23 cellular contexts compared by ENCODE assay signal in the genomic region with DNA sequence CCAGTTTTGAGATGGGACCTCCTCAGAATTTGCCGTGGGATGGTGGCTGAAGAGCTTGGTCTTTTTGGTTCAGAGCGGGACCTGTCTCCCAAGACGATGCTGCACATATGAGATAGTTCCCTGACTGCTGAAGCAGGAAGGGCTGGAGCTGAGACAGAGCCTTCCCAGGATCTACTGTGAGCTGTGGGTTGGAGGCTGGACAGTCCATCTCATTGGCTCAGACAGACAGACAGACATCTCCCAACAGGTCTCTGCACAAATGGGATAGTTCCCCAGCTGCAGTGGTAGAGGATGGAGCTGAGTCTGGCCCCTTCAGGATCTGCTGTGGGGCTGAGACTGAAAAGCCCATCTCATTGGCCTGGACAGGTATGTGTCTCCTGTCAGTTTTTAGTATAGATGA.
DNase-seq lines count a peak whose midpoint lies in the region; ATAC-seq, FAIRE-seq and TF ChIP-seq lines count a peak whose summit lies in the region.
"Had no signal": no experiment of that assay in that cellular context is flagged by ENCODE, and none has a peak within 500 bp of the region (broad histone marks: within the 10 kb centered on the region; RNA-seq: fewer than 3 reads in every experiment).

No MANE protein-coding gene starts in this region.

- no peak overlapping the region for H3K9ac ChIP-seq in neuronal stem cell (ENCODE audit: low read depth, low read length, poor library complexity)
- H3K9ac ChIP-seq: BLaER1 had no signal

- H3K27me3 ChIP-seq in bronchial epithelial cell (ENCODE audit: control insufficient read depth, insufficient read depth, low read length) (no peaks in the 10 kb centered on the region), neuronal stem cell (ENCODE audit: control insufficient read depth in 3 of 3, insufficient read depth in 3 of 3, low read depth in 1 of 3, low read length in 3 of 3) (no peaks in the 10 kb centered on the region), upper lobe of right lung (no peaks in the 10 kb centered on the region)
- H3K27me3 ChIP-seq: BE2C, BLaER1 had no signal

- H2BK12ac ChIP-seq in neuronal stem cell (ENCODE audit: low read length), result no peak overlapping the region

- no peak overlapping the region for H2AK5ac ChIP-seq in neuronal stem cell (ENCODE audit: low read depth, low read length)

- no peak for DNase-seq in bronchial epithelial cell (ENCODE audit: low read depth)
- no peak for DNase-seq in neuronal stem cell (ENCODE audit: low spot score)
- no peak for DNase-seq in upper lobe of right lung
- DNase-seq in DMS153 treated with DMSO at 0.1 percent for 48 hours (lab: John Stamatoyannopoulos, UW; ENCODE audit: unreplicated experiment), result no peak
- DNase-seq in stimulated activated CD4-positive, alpha-beta T cell treated with anti-CD3 and anti-CD28 coated beads, Interleukin-4, amount 100 ng/mL, for 24 hours, result no peak
- DNase-seq in ureter (ENCODE audit: low spot score), result no peak
- DNase-seq: 8988T; ACHN; BE2C; C1 segment of cervical spinal cord; CD4-positive, CD25-positive, alpha-beta regulatory T cell; CD8-positive, alpha-beta memory T cell; COR-L47; DMS 273 treated with DMSO at 0.1 percent for 48 hours; DMS153; DMS79 treated with DMSO at 0.1 percent for 48 hours; GF-D8 had no signal

- H3K36me3 ChIP-seq in bronchial epithelial cell (ENCODE audit: control insufficient read depth, insufficient read depth, low read length) (no peaks in the 10 kb centered on the region), neuronal stem cell (replicated peaks in 1 of 2; ENCODE audit: control insufficient read depth in 2 of 2, insufficient read depth in 2 of 2, low read length in 2 of 2) (no peaks in the 10 kb centered on the region), upper lobe of right lung (no peaks in the 10 kb centered on the region)
- H3K36me3 ChIP-seq: BE2C, BLaER1 had no signal

- no peak overlapping the region for H4K91ac ChIP-seq in neuronal stem cell (ENCODE audit: low read depth, low read length, poor library complexity)

- no peak overlapping the region for H2BK15ac ChIP-seq in neuronal stem cell (ENCODE audit: low read length)

- H3K4me1 ChIP-seq in neuronal stem cell (ENCODE audit: control insufficient read depth in 2 of 2, insufficient read depth in 1 of 2, low read depth in 1 of 2, low read length in 2 of 2), result no peaks in the 10 kb centered on the region
- H3K4me1 ChIP-seq in upper lobe of right lung, result no peaks in the 10 kb centered on the region
- H3K4me1 ChIP-seq: BE2C, BLaER1 had no signal

- no peak overlapping the region for H3K18ac ChIP-seq in neuronal stem cell (ENCODE audit: low read length)

- no peak overlapping the region for H3K4ac ChIP-seq in neuronal stem cell (ENCODE audit: low read length)

- FAIRE-seq in bronchial epithelial cell (lab: Jason Lieb, UNC), result peak; percentile 43
- FAIRE-seq: A204.1, G401.6, GM12891, GM19239 had no signal

- no peak overlapping the region for H2BK5ac ChIP-seq in neuronal stem cell (ENCODE audit: low read length)

- no peak overlapping the region for H4K8ac ChIP-seq in neuronal stem cell (ENCODE audit: low read depth, low read length)

- H3K4me3 ChIP-seq in bronchial epithelial cell (ENCODE audit: low read depth, low read length) (no peak overlapping the region), neuronal stem cell (ENCODE audit: low read length in 2 of 2) (no peak overlapping the region), upper lobe of right lung (no peak overlapping the region)
- H3K4me3 ChIP-seq: BLaER1 had no signal

- no peak overlapping the region for H3K4me2 ChIP-seq in neuronal stem cell (ENCODE audit: insufficient read depth, low read length, poor library complexity, severe bottlenecking)
- H3K4me2 ChIP-seq: BLaER1 had no signal

- peaks cover 0 to 2% of the 10 kb centered on the region in 2 donors for H3K9me3 ChIP-seq in neuronal stem cell (replicated peaks in 1 of 2; ENCODE audit: control insufficient read depth in 2 of 2, insufficient read depth in 1 of 2, low read depth in 1 of 2, low read length in 2 of 2)
- no peaks in the 10 kb centered on the region for H3K9me3 ChIP-seq in upper lobe of right lung
- H3K9me3 ChIP-seq: BE2C, BLaER1 had no signal

- H2BK120ac ChIP-seq in neuronal stem cell (ENCODE audit: low read depth, low read length), result no peak overlapping the region

- H3K27ac ChIP-seq in neuronal stem cell (replicated peaks; ENCODE audit: low read length) (no peak overlapping the region), upper lobe of right lung (no peak overlapping the region)
- H3K27ac ChIP-seq: BLaER1 had no signal

- intact Hi-C loops in upper lobe of right lung (cut with DNase I), result no loop called here

- H3K79me1 ChIP-seq in neuronal stem cell (ENCODE audit: low read depth, low read length), result no peaks in the 10 kb centered on the region

- peak overlapping the region; percentile 31 for H2AFZ ChIP-seq in neuronal stem cell (ENCODE audit: low read length)

- H3K14ac ChIP-seq in neuronal stem cell (ENCODE audit: low read length), result no peak overlapping the region

- ATAC-seq in upper lobe of right lung, result peak; percentile 13
- no peak for ATAC-seq in HG03354 (IDR thresholded peaks at IDR 0.05; ENCODE audit: poor library complexity, severe bottlenecking, unreplicated experiment)

- no CpG with 5 or more reads among the region's 3 CpGs for WGBS in neuronal stem cell (ENCODE audit: extremely low coverage in 2 of 2, insufficient read length in 2 of 2, insufficient replicate concordance in 1 of 2), 2 donors

- no peak overlapping the region for H3K23ac ChIP-seq in neuronal stem cell (ENCODE audit: low read depth, low read length, poor library complexity)

- TF ChIP-seq CTCF in bronchial epithelial cell (IDR thresholded peaks at IDR 0.05; ENCODE audit: insufficient read depth, low read length, severe bottlenecking) (no peak), upper lobe of right lung (IDR thresholded peaks at IDR 0.05) (no peak)
